Comparison of ENCODE assay signal across 16 cellular contexts in genomic region chr22:33779243-33779642, GRCh38.
"Had no signal": no experiment of that assay in that cellular context is flagged by ENCODE, and none has a peak within 500 bp of the region (broad histone marks: within the 10 kb centered on the region; RNA-seq: fewer than 3 reads in every experiment).

No MANE protein-coding gene starts in this region.

- H3K36me3 ChIP-seq: neural progenitor cell, prostate gland, right atrium auricular region, suprapubic skin, transverse colon, vagina had no signal

- DNase-seq: dorsolateral prefrontal cortex; effector CD4-positive, alpha-beta T cell; kidney glomerular epithelial cell; naive B cell; stimulated activated CD4-positive, alpha-beta T cell treated with anti-CD3 and anti-CD28 coated beads, Interleukin-2, amount 100 ng/mL, for 48 hours; stimulated activated naive B cell treated with anti-CD40 and anti-IgM and Interleukin-4, amounts not matched to agents 10 μg/mL and 1 μg/mL and 100 μg/mL, for 72 hours; transverse colon had no signal

- ATAC-seq: natural killer cell treated with Interleukin-12 subunit alpha and Interleukin-12 subunit beta and Interleukin-15 and Interleukin-18, amount 100 ng/mL, for 72 hours; sciatic nerve; stimulated activated naive B cell treated with anti-CD40 and anti-IgM and Interleukin-4, amounts not matched to agents 10 μg/mL and 1 μg/mL and 100 μg/mL, for 72 hours had no signal

- H3K9me3 ChIP-seq: prostate gland, right atrium auricular region, suprapubic skin, transverse colon, vagina had no signal

- H3K4me3 ChIP-seq: dorsolateral prefrontal cortex, lung, neural progenitor cell, prostate gland, right atrium auricular region, suprapubic skin, transverse colon, vagina had no signal

- H3K27me3 ChIP-seq: dorsolateral prefrontal cortex, neural progenitor cell, right atrium auricular region, suprapubic skin, transverse colon, vagina had no signal

- H3K4me1 ChIP-seq: parathyroid adenoma, prostate gland, suprapubic skin had no signal

- H3K27ac ChIP-seq: dorsolateral prefrontal cortex, neural progenitor cell, parathyroid adenoma, prostate gland, suprapubic skin, transverse colon, vagina had no signal
